2 cellular contexts compared by ENCODE assay signal in the genomic region with DNA sequence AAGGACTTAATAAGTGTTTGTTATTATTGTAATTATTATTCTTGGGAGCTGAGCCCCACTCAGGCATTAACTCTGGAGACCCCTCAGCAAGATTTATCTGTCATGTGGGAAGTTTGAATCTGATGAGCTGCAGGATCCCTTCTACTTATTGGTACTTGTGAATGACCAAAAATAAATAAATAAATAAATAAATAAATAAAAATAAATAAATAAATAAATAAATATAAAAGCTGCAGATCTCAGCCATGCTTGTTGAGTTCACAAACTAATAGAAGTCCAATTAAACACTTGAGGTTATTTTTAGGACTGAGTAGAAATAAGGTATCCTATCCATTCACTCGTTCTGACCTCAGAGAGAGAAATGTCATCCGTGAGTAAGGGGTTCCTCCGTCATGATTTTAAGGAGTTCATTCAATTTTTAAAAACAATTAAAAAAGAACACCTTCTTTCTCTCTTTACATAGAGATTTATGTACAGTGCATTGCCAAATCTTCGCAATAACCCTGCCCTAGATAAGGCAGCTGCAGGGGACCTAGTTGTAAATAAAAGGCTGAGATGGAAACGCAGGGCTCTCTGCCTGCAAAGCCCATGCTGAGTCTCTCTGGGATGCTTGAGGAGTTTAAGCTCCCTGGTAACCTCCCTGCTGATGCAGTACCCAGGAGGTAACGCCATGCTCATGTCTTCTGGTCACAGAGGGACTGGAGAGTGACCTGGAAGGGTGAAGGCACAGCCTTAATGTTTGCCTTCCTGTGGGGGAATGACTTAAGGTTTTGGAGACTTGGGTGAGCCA.
TF ChIP-seq lines count a peak whose summit lies in the region.

No MANE protein-coding gene starts in this region.

TF ChIP-seq in HEK293, 187 proteins besides CTCF, POLR2A, EP300 and RAD21 (continues in another document):
- TF ChIP-seq ZNF501 (tag by site-specific recombination; IDR thresholded peaks at IDR 0.05) (no peak), ZNF658 (tag by site-specific recombination; IDR thresholded peaks at IDR 0.05) (no peak), MEIS1 (CRISPR knock-in tag; IDR thresholded peaks at IDR 0.05; ENCODE audit: borderline replicate concordance) (no peak), SALL2 (tag by site-specific recombination; IDR thresholded peaks at IDR 0.05; ENCODE audit: borderline replicate concordance) (no peak), ZNF248 (tag by site-specific recombination; IDR thresholded peaks at IDR 0.05) (no peak), ZNF19 (tag by site-specific recombination; IDR thresholded peaks at IDR 0.05; ENCODE audit: low read depth) (no peak), SP7 (tag by site-specific recombination; IDR thresholded peaks at IDR 0.05) (no peak), GFI1B (tag by site-specific recombination; IDR thresholded peaks at IDR 0.05) (no peak), GLIS1 (tag by site-specific recombination; IDR thresholded peaks at IDR 0.05) (peak; percentile 91), ZNF548 (tag by site-specific recombination; IDR thresholded peaks at IDR 0.05) (no peak), ZNF426 (tag by site-specific recombination; IDR thresholded peaks at IDR 0.05) (peak; percentile 75), ZNF121 (tag by site-specific recombination; IDR thresholded peaks at IDR 0.05) (no peak), ZNF394 (tag by site-specific recombination; IDR thresholded peaks at IDR 0.05; ENCODE audit: borderline replicate concordance) (peak; percentile 76), IKZF3 (tag by site-specific recombination; IDR thresholded peaks at IDR 0.05) (0 out of 2 replicates have a peak, but pooled peaks have one; percentile 18), ZNF596 (tag by site-specific recombination; IDR thresholded peaks at IDR 0.05) (peak; percentile 26; the same call in 1 of the 2 replicates), ZIC2 (tag by site-specific recombination; IDR thresholded peaks at IDR 0.05) (peak; percentile 100), ZBTB8A (tag by site-specific recombination; IDR thresholded peaks at IDR 0.05) (peak; percentile 84), ZNF518A (tag by site-specific recombination; conservative IDR thresholded peaks at IDR 0.05; ENCODE audit: low read depth) (peak; percentile 72; the same call in 1 of the 2 replicates), ZNF423 (tag by site-specific recombination; IDR thresholded peaks at IDR 0.05) (peak; percentile 79), ZNF530 (tag by site-specific recombination; IDR thresholded peaks at IDR 0.05; ENCODE audit: low read depth) (no peak), ZBTB11 (tag by site-specific recombination; conservative IDR thresholded peaks at IDR 0.05; ENCODE audit: low read depth) (peak; percentile 60; the same call in 1 of the 2 replicates), ZNF623 (tag by site-specific recombination; IDR thresholded peaks at IDR 0.05) (peak; percentile 26; the same call in 1 of the 2 replicates)

TF ChIP-seq in SK-N-SH, 30 proteins besides CTCF, POLR2A, EP300 and RAD21:
- TF ChIP-seq, protein P1, sequence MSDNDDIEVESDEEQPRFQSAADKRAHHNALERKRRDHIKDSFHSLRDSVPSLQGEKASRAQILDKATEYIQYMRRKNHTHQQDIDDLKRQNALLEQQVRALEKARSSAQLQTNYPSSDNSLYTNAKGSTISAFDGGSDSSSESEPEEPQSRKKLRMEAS (IDR thresholded peaks at IDR 0.05; ENCODE audit: low read depth) = no peak
- TF ChIP-seq GABPA (IDR thresholded peaks at IDR 0.05; ENCODE audit: low read depth) (no peak), TCF12 (IDR thresholded peaks at IDR 0.05) (no peak), POLR2AphosphoS5 (IDR thresholded peaks at IDR 0.05; ENCODE audit: low read depth, low read length) (no peak), TAF1 (IDR thresholded peaks at IDR 0.05; ENCODE audit: borderline replicate concordance, low read depth, low read length) (no peak), GATA2 (CRISPR knock-in tag; IDR thresholded peaks at IDR 0.05) (no peak), RCOR1 (IDR thresholded peaks at IDR 0.05; ENCODE audit: low read length) (no peak), TEAD4 (IDR thresholded peaks at IDR 0.05; ENCODE audit: borderline replicate concordance, insufficient read depth) (no peak), NFIC (IDR thresholded peaks at IDR 0.05; ENCODE audit: borderline replicate concordance) (no peak), FOXJ3 (CRISPR knock-in tag; IDR thresholded peaks at IDR 0.05) (no peak), MXI1 (IDR thresholded peaks at IDR 0.05; ENCODE audit: low read depth, low read length) (no peak), SMC3 (IDR thresholded peaks at IDR 0.05; ENCODE audit: low read depth, low read length) (no peak), EZH2phosphoT487 (IDR thresholded peaks at IDR 0.05; ENCODE audit: borderline replicate concordance, low read depth) (no peak), IRF3 (IDR thresholded peaks at IDR 0.05; ENCODE audit: low read depth, low read length) (no peak)
- TF ChIP-seq, protein P2, sequence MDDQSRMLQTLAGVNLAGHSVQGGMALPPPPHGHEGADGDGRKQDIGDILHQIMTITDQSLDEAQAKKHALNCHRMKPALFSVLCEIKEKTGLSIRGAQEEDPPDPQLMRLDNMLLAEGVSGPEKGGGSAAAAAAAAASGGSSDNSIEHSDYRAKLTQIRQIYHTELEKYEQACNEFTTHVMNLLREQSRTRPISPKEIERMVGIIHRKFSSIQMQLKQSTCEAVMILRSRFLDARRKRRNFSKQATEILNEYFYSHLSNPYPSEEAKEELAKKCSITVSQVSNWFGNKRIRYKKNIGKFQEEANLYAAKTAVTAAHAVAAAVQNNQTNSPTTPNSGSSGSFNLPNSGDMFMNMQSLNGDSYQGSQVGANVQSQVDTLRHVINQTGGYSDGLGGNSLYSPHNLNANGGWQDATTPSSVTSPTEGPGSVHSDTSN (IDR thresholded peaks at IDR 0.05) = no peak
TF ChIP-seq in SK-N-SH: peak in this region for 0.
